14 cellular contexts compared by ENCODE assay signal in the genomic region with DNA sequence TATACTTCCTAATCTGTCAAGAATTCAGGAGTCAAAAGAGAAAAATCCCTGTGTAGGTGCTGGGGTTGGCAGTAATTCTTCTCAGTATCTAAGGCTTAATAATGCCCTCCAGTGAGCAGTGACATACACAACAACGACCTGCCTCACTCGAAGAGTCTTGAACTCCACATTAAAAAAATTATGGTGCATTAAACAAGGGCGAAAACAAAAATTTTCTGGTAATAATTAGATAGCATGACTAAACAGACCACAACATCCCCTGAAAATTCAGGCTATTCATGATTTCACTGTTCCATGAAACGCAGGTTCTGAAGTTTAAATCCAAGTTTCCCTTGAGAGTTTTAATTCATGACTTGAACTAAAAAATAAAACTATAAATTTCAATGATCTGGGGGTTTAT. TPM values are rescaled to one million over a fixed set of nuclear protein-coding genes. Genes with fewer than 3 reads are reported as not detected.
A peak's percentile ranks its signal among the peaks of the same experiment; 100 is the strongest.
DNase-seq lines count a peak whose midpoint lies in the region; ATAC-seq and TF ChIP-seq lines count a peak whose summit lies in the region.
"Had no signal": no experiment of that assay in that cellular context is flagged by ENCODE, and none has a peak within 500 bp of the region (broad histone marks: within the 10 kb centered on the region; RNA-seq: fewer than 3 reads in every experiment).

No MANE protein-coding gene starts in this region.

- H3K79me2 ChIP-seq in DND-41 (ENCODE audit: insufficient read depth, low read length): peaks cover 98% of the 10 kb centered on the region

- H3K79me1 ChIP-seq in mesenchymal stem cell (replicated peaks; ENCODE audit: low read length, poor library complexity, severe bottlenecking): no peaks in the 10 kb centered on the region

- no peak overlapping the region for H3K9ac ChIP-seq in DND-41 (ENCODE audit: low read depth, low read length)
- peak overlapping the region; percentile 29 for H3K9ac ChIP-seq in adipocyte (ENCODE audit: low read length)
- peak overlapping the region; percentile 79 for H3K9ac ChIP-seq in mesenchymal stem cell (ENCODE audit: low read length)

- BruUV-seq in A673 (replicated peaks; lab: Mats Ljungman, UMichigan): no TSS peak

- H3K27ac ChIP-seq in A673 (ENCODE audit: low read depth, low read length, poor library complexity, severe bottlenecking): peak overlapping the region; percentile 56
- H3K27ac ChIP-seq in DND-41 (ENCODE audit: low read length): no peak overlapping the region
- peak overlapping the region; percentile 32 for H3K27ac ChIP-seq in mesenchymal stem cell (ENCODE audit: low read length, poor library complexity, severe bottlenecking)
- H3K27ac ChIP-seq: brain microvascular endothelial cell had no signal

- H2BK12ac ChIP-seq in mesenchymal stem cell (ENCODE audit: low read length in 2 of 2): no peak overlapping the region

- H3K36me3 ChIP-seq in A673 (ENCODE audit: insufficient read depth, low read length, poor library complexity, severe bottlenecking) (peaks cover 13% of the 10 kb centered on the region), DND-41 (ENCODE audit: insufficient read depth, low read length) (peaks cover 49% of the 10 kb centered on the region), adipocyte (ENCODE audit: control insufficient read depth, insufficient read depth, low read length, severe bottlenecking) (peaks cover 12% of the 10 kb centered on the region), mesenchymal stem cell (ENCODE audit: control insufficient read depth in 1 of 2, insufficient read depth in 2 of 2, low read depth in 1 of 2, low read length in 2 of 2) (peaks cover 6 to 8% of the 10 kb centered on the region in 2 experiments)

- peaks cover 83% of the 10 kb centered on the region for H4K20me1 ChIP-seq in DND-41 (ENCODE audit: insufficient read depth, low read length)

- H3K14ac ChIP-seq in mesenchymal stem cell (ENCODE audit: low read length in 2 of 2): no peak overlapping the region

- DNase-seq in A673 (ENCODE audit: low spot score) (peak; percentile 28), DND-41 (no peak), adipocyte (ENCODE audit: low read depth) (no peak), mesenchymal stem cell (no peak), NCI-H2171 treated with DMSO at 0.1 percent for 48 hours (lab: John Stamatoyannopoulos, UW) (no peak), DMS153 treated with DMSO at 0.1 percent for 48 hours (lab: John Stamatoyannopoulos, UW; ENCODE audit: unreplicated experiment) (no peak)
- DNase-seq: brain microvascular endothelial cell, midbrain, NCI-H1417, NCI-H69, SIG-M5 had no signal

- no peak overlapping the region for H2BK120ac ChIP-seq in mesenchymal stem cell (ENCODE audit: low read depth, low read length)

- H3K18ac ChIP-seq in mesenchymal stem cell (ENCODE audit: low read depth in 1 of 2, low read length in 2 of 2): no peak overlapping the region

- H3K4ac ChIP-seq in mesenchymal stem cell (ENCODE audit: low read depth in 1 of 2, low read length in 2 of 2): no peak overlapping the region

- ATAC-seq in DND-41 (ENCODE audit: insufficient read depth, low read depth): no peak
- no peak for ATAC-seq in HG03095 (IDR thresholded peaks at IDR 0.05; ENCODE audit: unreplicated experiment)
- no peak for ATAC-seq in HG02852 (IDR thresholded peaks at IDR 0.05; ENCODE audit: unreplicated experiment)

- H3K23ac ChIP-seq in mesenchymal stem cell (ENCODE audit: low read length in 2 of 2): no peak overlapping the region

- H2BK5ac ChIP-seq in mesenchymal stem cell (ENCODE audit: low read depth, low read length, poor library complexity, severe bottlenecking): no peak overlapping the region

- CTCF ChIA-PET in A673 (lab: Charles Lee): no interaction called here

- H2AK5ac ChIP-seq in mesenchymal stem cell (ENCODE audit: low read length, severe bottlenecking): no peak overlapping the region

- H2AFZ ChIP-seq in DND-41 (ENCODE audit: low read depth, low read length): no peak overlapping the region
- no peak overlapping the region for H2AFZ ChIP-seq in mesenchymal stem cell (ENCODE audit: low read depth, low read length)

- TF ChIP-seq CTCF in A673 (conservative IDR thresholded peaks at IDR 0.05; ENCODE audit: low read depth, low read length) (0 out of 2 replicates have a peak, but pooled peaks have one; percentile 22), DND-41 (IDR thresholded peaks at IDR 0.05; ENCODE audit: borderline replicate concordance, extremely low read depth, low read length, poor library complexity, severe bottlenecking) (no peak)

- no peak overlapping the region for H2BK15ac ChIP-seq in mesenchymal stem cell (ENCODE audit: low read depth, poor library complexity, severe bottlenecking)

- no CpG with 5 or more reads among the region's 4 CpGs for WGBS in mesenchymal stem cell

- POLR2A ChIA-PET in A673 (lab: Charles Lee; ENCODE audit: low non-redundant PET): no interaction called here

- H3K4me1 ChIP-seq in A673 (ENCODE audit: insufficient read depth, low read length, poor library complexity, severe bottlenecking) (peaks cover 54% of the 10 kb centered on the region), DND-41 (ENCODE audit: insufficient read depth, low read length) (peaks cover 45% of the 10 kb centered on the region), adipocyte (ENCODE audit: control insufficient read depth, insufficient read depth, low read length) (peaks cover 44% of the 10 kb centered on the region), mesenchymal stem cell (ENCODE audit: control insufficient read depth, insufficient read depth, low read depth, low read length) (peaks cover 6% of the 10 kb centered on the region)

- H4K91ac ChIP-seq in mesenchymal stem cell (ENCODE audit: low read length): no peak overlapping the region

- H3K4me3 ChIP-seq in A673 (ENCODE audit: low read depth, low read length, poor library complexity, severe bottlenecking) (no peak overlapping the region), DND-41 (ENCODE audit: low read depth in 1 of 2, low read length in 2 of 2) (no peak overlapping the region), adipocyte (ENCODE audit: low read length) (no peak overlapping the region), mesenchymal stem cell (ENCODE audit: insufficient read depth in 1 of 2, low read depth in 1 of 2, low read length in 2 of 2) (peak overlapping the region in 1 of 2 experiments; percentile 4)
- H3K4me3 ChIP-seq: BLaER1 treated with 17β-estradiol and CSF1 and Interleukin-3, amounts not matched to agents 10 nM and 100 nM had no signal

- H3K4me2 ChIP-seq in DND-41 (ENCODE audit: insufficient read depth, low read length): 0 out of 2 replicates have a peak overlapping the region, but pooled peaks have one; percentile 14
- H3K4me2 ChIP-seq in mesenchymal stem cell (ENCODE audit: low read length, poor library complexity, severe bottlenecking): no peak overlapping the region

- H3K27me3 ChIP-seq in A673 (replicated peaks; ENCODE audit: insufficient read depth, low read depth, low read length, poor library complexity) (no peaks in the 10 kb centered on the region), DND-41 (ENCODE audit: insufficient read depth, low read length, poor library complexity) (no peaks in the 10 kb centered on the region), adipocyte (replicated peaks; ENCODE audit: control insufficient read depth, insufficient read depth, low read length) (no peaks in the 10 kb centered on the region), mesenchymal stem cell (ENCODE audit: control insufficient read depth in 1 of 2, insufficient read depth in 1 of 2, low read length in 2 of 2) (no peaks in the 10 kb centered on the region)
- H3K27me3 ChIP-seq: BLaER1 treated with 17β-estradiol and CSF1 and Interleukin-3, amounts not matched to agents 10 nM and 100 nM; brain microvascular endothelial cell had no signal

- H4K8ac ChIP-seq in mesenchymal stem cell (ENCODE audit: low read length): no peak overlapping the region

- intact Hi-C loops in A673 (cut with micrococcal nuclease; ENCODE audit: unreplicated experiment): no loop called here

- H3K9me3 ChIP-seq in A673 (ENCODE audit: low read depth, low read length, poor library complexity, severe bottlenecking) (no peaks in the 10 kb centered on the region), DND-41 (ENCODE audit: insufficient read depth, low read length, severe bottlenecking) (no peaks in the 10 kb centered on the region), adipocyte (ENCODE audit: control insufficient read depth, low read length) (no peaks in the 10 kb centered on the region), mesenchymal stem cell (ENCODE audit: control insufficient read depth, low read length) (no peaks in the 10 kb centered on the region)
- H3K9me3 ChIP-seq: BLaER1 treated with 17β-estradiol and CSF1 and Interleukin-3, amounts not matched to agents 10 nM and 100 nM had no signal

RNA-seq across cellular contexts. Expression of gene SRSF4, which starts 5.1 kb away (rescaled TPM):
- 104 and 116 TPM in 2 replicates for total RNA-seq in A673 (2021)
- 52.4 TPM for polyA plus RNA-seq in mesenchymal stem cell (2013, experiment 1 of 2)
- polyA plus RNA-seq in mesenchymal stem cell (2013, experiment 2 of 2): 51.7 TPM

RNA-seq across cellular contexts. Expression of gene TMEM200B, which starts 52.9 kb away (rescaled TPM):
- total RNA-seq in A673 (2021): 1.1 and 1.3 TPM in 2 replicates
- 4.3 TPM for polyA plus RNA-seq in mesenchymal stem cell (2013, experiment 1 of 2)
- polyA plus RNA-seq in mesenchymal stem cell (2013, experiment 2 of 2): 4.3 TPM

RNA-seq across cellular contexts. Expression of gene MECR, which starts 54.2 kb away (rescaled TPM):
- 39.0 and 39.3 TPM in 2 replicates for total RNA-seq in A673 (2021)
- polyA plus RNA-seq in mesenchymal stem cell (2013, experiment 1 of 2): 17.2 TPM
- polyA plus RNA-seq in mesenchymal stem cell (2013, experiment 2 of 2): 18.3 TPM

RNA-seq across cellular contexts. Expression of gene PTPRU, which starts 59.8 kb away (rescaled TPM):
- 6.8 and 15.6 TPM in 2 replicates for total RNA-seq in A673 (2021)
- polyA plus RNA-seq in mesenchymal stem cell (2013, experiment 1 of 2): 10.1 TPM
- 9.8 TPM for polyA plus RNA-seq in mesenchymal stem cell (2013, experiment 2 of 2)
